ENCODE assay signal across 16 cellular contexts in the genomic region with DNA sequence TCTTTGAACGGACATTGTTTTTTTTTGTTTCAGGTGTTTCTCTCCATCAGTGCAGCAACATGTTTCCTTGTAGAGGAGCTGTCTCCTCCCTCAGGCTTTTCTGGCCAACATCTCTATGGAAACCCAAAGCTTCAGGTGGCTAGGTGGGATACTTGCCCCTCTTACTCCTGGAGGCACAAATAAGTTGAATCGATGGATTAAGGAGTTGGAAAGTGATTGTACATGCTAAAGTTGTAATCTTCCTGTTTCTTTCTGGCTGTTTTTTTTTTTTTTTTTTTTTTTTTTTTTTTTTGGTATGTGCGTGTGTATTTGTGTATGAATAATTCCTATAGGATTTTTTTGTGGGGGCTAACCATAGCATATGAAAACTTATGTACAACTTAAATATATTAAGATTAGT.
"Had no signal": no experiment of that assay in that cellular context is flagged by ENCODE, and none has a peak within 500 bp of the region (broad histone marks: within the 10 kb centered on the region; RNA-seq: fewer than 3 reads in every experiment).

No MANE protein-coding gene starts in this region.

- H3K4me1 ChIP-seq: prostate gland had no signal

- H3K27me3 ChIP-seq: colonic mucosa, transverse colon had no signal

- H3K9me3 ChIP-seq: colonic mucosa, left ventricle myocardium inferior, prostate gland, transverse colon had no signal

- H3K4me3 ChIP-seq: colonic mucosa, left ventricle myocardium inferior, prostate gland, skin epidermis, transverse colon had no signal

- DNase-seq: activated CD4-positive, alpha-beta T cell treated with anti-CD3 and anti-CD28 coated beads, Interleukin-2, amount 50 U/mL, for 1 hour; activated effector memory CD4-positive, alpha-beta T cell treated with Interleukin-2 at 50 U/mL for 16 hours; activated naive CD4-positive, alpha-beta T cell treated with anti-CD3 and anti-CD28 coated beads, Interleukin-2, amount 50 U/mL, for 16 hours; colonic mucosa; hippocampal formation; left ventricle myocardium inferior; right cardiac atrium; stimulated activated CD4-positive, alpha-beta T cell treated with anti-CD3 and anti-CD28 coated beads, Interleukin-15, amount 100 ng/mL, for 24 hours; stimulated activated CD4-positive, alpha-beta T cell treated with anti-CD3 and anti-CD28 coated beads, Interleukin-4, amount 100 ng/mL, for 1 hour; stimulated activated naive CD4-positive, alpha-beta T cell; T-helper 9 cell; transverse colon had no signal

- H3K36me3 ChIP-seq: colonic mucosa, left ventricle myocardium inferior, prostate gland, transverse colon had no signal

- ATAC-seq: activated CD4-positive, CD25-positive, alpha-beta regulatory T cell treated with anti-CD3 and anti-CD28 coated beads, Interleukin-2, amount 50 U/mL, for 24 hours; esophagus mucosa; right cardiac atrium had no signal

- H3K27ac ChIP-seq: colonic mucosa, left ventricle myocardium inferior, prostate gland, skin epidermis, transverse colon had no signal
